ENCODE assay signal across 12 cellular contexts in genomic region chr5:62386824-62387223, GRCh38. TPM values are rescaled to one million over a fixed set of nuclear protein-coding genes. Genes with fewer than 3 reads are reported as not detected.
DNase-seq lines count a peak whose midpoint lies in the region; ATAC-seq, FAIRE-seq and TF ChIP-seq lines count a peak whose summit lies in the region.
"Had no signal": no experiment of that assay in that cellular context is flagged by ENCODE, and none has a peak within 500 bp of the region (broad histone marks: within the 10 kb centered on the region; RNA-seq: fewer than 3 reads in every experiment).

No MANE protein-coding gene starts in this region.

- H3K9me3 Mint-ChIP-seq in activated naive CD4-positive, alpha-beta T cell treated with anti-CD3 and anti-CD28 coated beads, Interleukin-2, amount 50 U/mL, for 24 hours = no peaks in the 10 kb centered on the region
- no peaks in the 10 kb centered on the region for H3K9me3 Mint-ChIP-seq in activated naive CD4-positive, alpha-beta T cell treated with anti-CD3 and anti-CD28 coated beads, Interleukin-2, amount 50 U/mL, for 72 hours
- no peaks in the 10 kb centered on the region for H3K9me3 Mint-ChIP-seq in activated naive CD8-positive, alpha-beta T cell treated with anti-CD3 and anti-CD28 coated beads, Interleukin-2, amount 50 U/mL, for 24 hours

- no peak for FAIRE-seq in GM12891 (lab: Jason Lieb, UNC)

- ATAC-seq in activated naive CD4-positive, alpha-beta T cell treated with anti-CD3 and anti-CD28 coated beads, Interleukin-2, amount 50 U/mL, for 72 hours = no peak
- no peak for ATAC-seq in activated naive CD8-positive, alpha-beta T cell treated with anti-CD3 and anti-CD28 coated beads, Interleukin-2, amount 50 U/mL, for 24 hours

- no peak for DNase-seq in activated naive CD4-positive, alpha-beta T cell treated with anti-CD3 and anti-CD28 coated beads, Interleukin-2, amount 50 U/mL, for 72 hours (ENCODE audit: low spot score in 2 of 2)
- DNase-seq in activated naive CD8-positive, alpha-beta T cell treated with anti-CD3 and anti-CD28 coated beads, Interleukin-2, amount 50 U/mL, for 24 hours = no peak
- DNase-seq in foreskin melanocyte (peak; percentile 20), stromal cell of bone marrow (ENCODE audit: low read depth) (peak; percentile 17), NCI-H146 (lab: John Stamatoyannopoulos, UW) (no peak), activated gamma-delta T cell (lab: John Stamatoyannopoulos, UW) (no peak), GM12891 (ENCODE audit: insufficient read length, low spot score) (no peak)
- DNase-seq: hypothalamus; NCI-H446 treated with DMSO at 0.1 percent for 48 hours; stimulated activated CD4-positive, alpha-beta T cell treated with anti-CD3 and anti-CD28 coated beads, Interleukin-1b, Interleukin-23, amount 100 ng/mL, for 48 hours; transverse colon had no signal

- no peak overlapping the region for H3K4me3 Mint-ChIP-seq in activated naive CD4-positive, alpha-beta T cell treated with anti-CD3 and anti-CD28 coated beads, Interleukin-2, amount 50 U/mL, for 24 hours
- no peak overlapping the region for H3K4me3 Mint-ChIP-seq in activated naive CD8-positive, alpha-beta T cell treated with anti-CD3 and anti-CD28 coated beads, Interleukin-2, amount 50 U/mL, for 24 hours

- peaks cover 9% of the 10 kb centered on the region for H3K36me3 Mint-ChIP-seq in activated naive CD4-positive, alpha-beta T cell treated with anti-CD3 and anti-CD28 coated beads, Interleukin-2, amount 50 U/mL, for 24 hours
- H3K36me3 Mint-ChIP-seq in activated naive CD4-positive, alpha-beta T cell treated with anti-CD3 and anti-CD28 coated beads, Interleukin-2, amount 50 U/mL, for 72 hours = peaks cover 0 to 8% of the 10 kb centered on the region in 2 donors
- H3K36me3 Mint-ChIP-seq in activated naive CD8-positive, alpha-beta T cell treated with anti-CD3 and anti-CD28 coated beads, Interleukin-2, amount 50 U/mL, for 24 hours (ENCODE audit: low read depth) = peaks cover 54% of the 10 kb centered on the region

- no peak for TF ChIP-seq POLR2A in GM12891 (IDR thresholded peaks at IDR 0.05; ENCODE audit: low read depth, low read length)

- H3K27me3 Mint-ChIP-seq in activated naive CD4-positive, alpha-beta T cell treated with anti-CD3 and anti-CD28 coated beads, Interleukin-2, amount 50 U/mL, for 24 hours = no peaks in the 10 kb centered on the region
- no peaks in the 10 kb centered on the region for H3K27me3 Mint-ChIP-seq in activated naive CD8-positive, alpha-beta T cell treated with anti-CD3 and anti-CD28 coated beads, Interleukin-2, amount 50 U/mL, for 24 hours

- H3K4me1 Mint-ChIP-seq in activated naive CD4-positive, alpha-beta T cell treated with anti-CD3 and anti-CD28 coated beads, Interleukin-2, amount 50 U/mL, for 24 hours = peaks cover 9% of the 10 kb centered on the region
- H3K4me1 Mint-ChIP-seq in activated naive CD8-positive, alpha-beta T cell treated with anti-CD3 and anti-CD28 coated beads, Interleukin-2, amount 50 U/mL, for 24 hours = peaks cover 8% of the 10 kb centered on the region

- H3K27ac Mint-ChIP-seq in activated naive CD4-positive, alpha-beta T cell treated with anti-CD3 and anti-CD28 coated beads, Interleukin-2, amount 50 U/mL, for 24 hours = peak overlapping the region; percentile 72
- H3K27ac Mint-ChIP-seq in activated naive CD4-positive, alpha-beta T cell treated with anti-CD3 and anti-CD28 coated beads, Interleukin-2, amount 50 U/mL, for 72 hours = peak overlapping the region in 1 of 2 donors; percentile 82
- peak overlapping the region; percentile 68 for H3K27ac Mint-ChIP-seq in activated naive CD8-positive, alpha-beta T cell treated with anti-CD3 and anti-CD28 coated beads, Interleukin-2, amount 50 U/mL, for 24 hours

TF ChIP-seq in GM12891, 5 proteins besides CTCF, POLR2A, EP300 and RAD21:
- TF ChIP-seq TAF1 (IDR thresholded peaks at IDR 0.05; ENCODE audit: low read depth, low read length) (no peak), POU2F2 (IDR thresholded peaks at IDR 0.05; ENCODE audit: low read depth, low read length) (no peak), PAX5 (IDR thresholded peaks at IDR 0.05; ENCODE audit: insufficient read depth, low read length, severe bottlenecking) (no peak), SPI1 (IDR thresholded peaks at IDR 0.05; ENCODE audit: low read depth, low read length) (no peak), POLR2AphosphoS5 (IDR thresholded peaks at IDR 0.05; ENCODE audit: low read depth, low read length) (no peak)

RNA-seq across cellular contexts. Expression of gene DIMT1, which starts 16.9 kb away (rescaled TPM):
- total RNA-seq in activated naive CD4-positive, alpha-beta T cell treated with anti-CD3 and anti-CD28 coated beads, Interleukin-2, amount 50 U/mL, for 72 hours = 10 to 100 TPM; 43.7 to 44.8 TPM
- polyA plus RNA-seq in GM12891 (2012; ENCODE audit: low read depth, missing spikeins) = 17.8 TPM

RNA-seq across cellular contexts. Expression of gene IPO11, which starts 25.7 kb away (rescaled TPM):
- 10 to 100 TPM; 46.2 to 49.9 TPM for total RNA-seq in activated naive CD4-positive, alpha-beta T cell treated with anti-CD3 and anti-CD28 coated beads, Interleukin-2, amount 50 U/mL, for 72 hours
- polyA plus RNA-seq in GM12891 (2012; ENCODE audit: low read depth, missing spikeins) = 9.7 TPM

Comparison
In these comparisons a context has a peak if more than half of its experiments do, and no peak if none do; other contexts are left out.
1. DNase-seq: peak in foreskin melanocyte (single experiment) and stromal cell of bone marrow (single experiment); none in activated naive CD4-positive, alpha-beta T cell treated with anti-CD3 and anti-CD28 coated beads, Interleukin-2, amount 50 U/mL, for 72 hours (0 of 2), activated naive CD8-positive, alpha-beta T cell treated with anti-CD3 and anti-CD28 coated beads, Interleukin-2, amount 50 U/mL, for 24 hours (single experiment), NCI-H146 (single experiment), activated gamma-delta T cell (single experiment) and GM12891 (single experiment).